1 cellular context compared by ENCODE assay signal in the genomic region with DNA sequence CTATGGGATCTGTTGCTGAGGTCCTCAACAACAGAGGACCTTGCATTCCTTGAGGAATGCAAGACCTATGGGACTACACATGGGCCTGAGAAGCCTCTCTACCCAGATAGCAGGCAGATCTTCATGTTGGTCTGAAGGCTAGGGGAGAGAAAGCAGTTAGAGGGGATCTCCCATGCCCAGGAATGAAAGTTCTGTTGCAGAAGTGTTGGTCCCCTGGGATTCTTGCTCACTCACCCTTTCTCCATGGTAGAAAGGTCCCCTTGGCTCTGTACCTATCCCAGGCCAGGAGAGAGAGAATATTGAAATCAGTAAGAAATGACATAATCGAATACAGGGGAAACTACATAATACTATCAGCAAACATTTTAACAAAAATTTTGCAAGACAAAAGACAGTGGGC.
TF ChIP-seq lines count a peak whose summit lies in the region.

No MANE protein-coding gene starts in this region.

TF ChIP-seq in HepG2, 621 proteins besides CTCF, POLR2A, EP300 and RAD21:
- TF ChIP-seq, protein P1, sequence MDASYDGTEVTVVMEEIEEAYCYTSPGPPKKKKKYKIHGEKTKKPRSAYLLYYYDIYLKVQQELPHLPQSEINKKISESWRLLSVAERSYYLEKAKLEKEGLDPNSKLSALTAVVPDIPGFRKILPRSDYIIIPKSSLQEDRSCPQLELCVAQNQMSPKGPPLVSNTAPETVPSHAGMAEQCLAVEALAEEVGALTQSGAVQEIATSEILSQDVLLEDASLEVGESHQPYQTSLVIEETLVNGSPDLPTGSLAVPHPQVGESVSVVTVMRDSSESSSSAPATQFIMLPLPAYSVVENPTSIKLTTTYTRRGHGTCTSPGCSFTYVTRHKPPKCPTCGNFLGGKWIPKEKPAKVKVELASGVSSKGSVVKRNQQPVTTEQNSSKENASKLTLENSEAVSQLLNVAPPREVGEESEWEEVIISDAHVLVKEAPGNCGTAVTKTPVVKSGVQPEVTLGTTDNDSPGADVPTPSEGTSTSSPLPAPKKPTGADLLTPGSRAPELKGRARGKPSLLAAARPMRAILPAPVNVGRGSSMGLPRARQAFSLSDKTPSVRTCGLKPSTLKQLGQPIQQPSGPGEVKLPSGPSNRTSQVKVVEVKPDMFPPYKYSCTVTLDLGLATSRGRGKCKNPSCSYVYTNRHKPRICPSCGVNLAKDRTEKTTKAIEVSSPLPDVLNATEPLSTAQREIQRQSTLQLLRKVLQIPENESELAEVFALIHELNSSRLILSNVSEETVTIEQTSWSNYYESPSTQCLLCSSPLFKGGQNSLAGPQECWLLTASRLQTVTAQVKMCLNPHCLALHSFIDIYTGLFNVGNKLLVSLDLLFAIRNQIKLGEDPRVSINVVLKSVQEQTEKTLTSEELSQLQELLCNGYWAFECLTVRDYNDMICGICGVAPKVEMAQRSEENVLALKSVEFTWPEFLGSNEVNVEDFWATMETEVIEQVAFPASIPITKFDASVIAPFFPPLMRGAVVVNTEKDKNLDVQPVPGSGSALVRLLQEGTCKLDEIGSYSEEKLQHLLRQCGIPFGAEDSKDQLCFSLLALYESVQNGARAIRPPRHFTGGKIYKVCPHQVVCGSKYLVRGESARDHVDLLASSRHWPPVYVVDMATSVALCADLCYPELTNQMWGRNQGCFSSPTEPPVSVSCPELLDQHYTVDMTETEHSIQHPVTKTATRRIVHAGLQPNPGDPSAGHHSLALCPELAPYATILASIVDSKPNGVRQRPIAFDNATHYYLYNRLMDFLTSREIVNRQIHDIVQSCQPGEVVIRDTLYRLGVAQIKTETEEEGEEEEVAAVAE (CRISPR knock-in tag; IDR thresholded peaks at IDR 0.05; ENCODE audit: borderline replicate concordance) = no peak
- TF ChIP-seq ATF7 (IDR thresholded peaks at IDR 0.05) (0 out of 2 replicates have a peak, but pooled peaks have one; percentile 26), ATF7 (CRISPR knock-in tag; IDR thresholded peaks at IDR 0.05) (no peak)
